In genomic region chr9:21804336-21804735, GRCh38 we compare ENCODE assay signal across 12 cellular contexts. TPM values are rescaled to one million over a fixed set of nuclear protein-coding genes. Genes with fewer than 3 reads are reported as not detected.
DNase-seq lines count a peak whose midpoint lies in the region; ATAC-seq and TF ChIP-seq lines count a peak whose summit lies in the region.
"Had no signal": no experiment of that assay in that cellular context is flagged by ENCODE, and none has a peak within 500 bp of the region (broad histone marks: within the 10 kb centered on the region; RNA-seq: fewer than 3 reads in every experiment).

No MANE protein-coding gene starts in this region.

- CTCF ChIA-PET in activated CD4-positive, alpha-beta T cell treated with anti-CD3 and anti-CD28 coated beads, Interleukin-2, amount 10 ng/mL, durations not matched to agents 7 days and 5 days (lab: Charles Lee), result no interaction called here
- CTCF ChIA-PET in OCI-LY7 (lab: Charles Lee; ENCODE audit: unreplicated experiment), result interaction anchor here (0.5 kb wide), 1 partner anchor 440 kb away, joined by 3 read pairs; no protein-coding TSS in a partner anchor

- peak overlapping the region; percentile 97 for H3K4me3 ChIP-seq in OCI-LY7 (ENCODE audit: low read depth, low read length, poor library complexity, severe bottlenecking)
- peak overlapping the region; percentile 86 for H3K4me3 ChIP-seq in endodermal cell (ENCODE audit: low read length)
- no peak overlapping the region for H3K4me3 ChIP-seq in trophoblast cell (ENCODE audit: low read depth, low read length)

- no peaks in the 10 kb centered on the region for H3K9me2 ChIP-seq in OCI-LY7 (ENCODE audit: insufficient read depth, low read length)

- H3K36me3 ChIP-seq in OCI-LY7 (ENCODE audit: insufficient read depth, low read length) (peaks cover 62% of the 10 kb centered on the region), endodermal cell (ENCODE audit: control insufficient read depth, insufficient read depth, low read length) (peaks cover 43% of the 10 kb centered on the region), trophoblast cell (ENCODE audit: control insufficient read depth in 1 of 2, insufficient read depth in 2 of 2, low read length in 2 of 2) (peaks cover 2 to 17% of the 10 kb centered on the region in 2 experiments)

- POLR2A ChIA-PET in activated CD4-positive, alpha-beta T cell treated with anti-CD3 and anti-CD28 coated beads, Interleukin-2, amount 10 ng/mL, durations not matched to agents 7 days and 5 days (lab: Charles Lee), result no interaction called here
- POLR2A ChIA-PET in OCI-LY7 (lab: Charles Lee), result no interaction called here

- H3K4ac ChIP-seq in trophoblast cell (ENCODE audit: low read depth, low read length), result peak overlapping the region; percentile 92

- H3K9ac ChIP-seq in endodermal cell (ENCODE audit: extremely low read depth, low read length, poor library complexity, severe bottlenecking), result peak overlapping the region; percentile 66
- no peak overlapping the region for H3K9ac ChIP-seq in trophoblast cell (ENCODE audit: low read length)

- H4K12ac ChIP-seq in trophoblast cell (ENCODE audit: low read depth, low read length), result no peak overlapping the region

- peaks cover 17% of the 10 kb centered on the region for H3K79me1 ChIP-seq in trophoblast cell (ENCODE audit: low read length)

- H4K20me1 ChIP-seq in OCI-LY7 (ENCODE audit: insufficient read depth, low read length), result peaks cover 37% of the 10 kb centered on the region

- peaks cover 30% of the 10 kb centered on the region for H3K36me3 Mint-ChIP-seq in activated CD4-positive, alpha-beta T cell treated with anti-CD3 and anti-CD28 coated beads, Interleukin-2, amount 10 ng/mL, durations not matched to agents 7 days and 5 days (ENCODE audit: low read depth)
- H3K36me3 Mint-ChIP-seq in endodermal cell (ENCODE audit: low read depth), result peaks cover 35% of the 10 kb centered on the region

- intact Hi-C loops in OCI-LY7 (cut with micrococcal nuclease; ENCODE audit: unreplicated experiment), result loop anchor here (10.0 kb wide), 1 partner anchor 710 kb away; no protein-coding TSS in a partner anchor

- no peak overlapping the region for H2BK120ac ChIP-seq in trophoblast cell (ENCODE audit: insufficient read depth, low read length, poor library complexity)

- H3K79me2 ChIP-seq in OCI-LY7 (ENCODE audit: insufficient read depth, low read depth, low read length), result peaks cover 68% of the 10 kb centered on the region
- peaks cover 23% of the 10 kb centered on the region for H3K79me2 ChIP-seq in trophoblast cell (ENCODE audit: control insufficient read depth, insufficient read depth, low read length, poor library complexity)

- H3K27me3 ChIP-seq in endodermal cell (ENCODE audit: control insufficient read depth, insufficient read depth, low read length, poor library complexity, severe bottlenecking) (peaks cover 17% of the 10 kb centered on the region), trophoblast cell (ENCODE audit: insufficient read depth, low read length) (no peaks in the 10 kb centered on the region)

- H3K4me3 Mint-ChIP-seq in activated CD4-positive, alpha-beta T cell treated with anti-CD3 and anti-CD28 coated beads, Interleukin-2, amount 10 ng/mL, durations not matched to agents 7 days and 5 days, result peak overlapping the region; percentile 99
- H3K4me3 Mint-ChIP-seq in endodermal cell, result peak overlapping the region; percentile 98

- H2BK12ac ChIP-seq in trophoblast cell (ENCODE audit: low read length), result no peak overlapping the region

- no peak for DNase-seq in activated CD4-positive, alpha-beta T cell treated with anti-CD3 and anti-CD28 coated beads, Interleukin-2, amount 10 ng/mL, durations not matched to agents 7 days and 5 days
- no peak for DNase-seq in activated CD4-positive, alpha-beta T cell treated with anti-CD3 and anti-CD28 coated beads, Interleukin-2, amount 50 U/mL, for 4 hours
- DNase-seq in OCI-LY7 (ENCODE audit: low spot score), result no peak
- no peak for DNase-seq in endodermal cell
- DNase-seq in trophoblast cell, result no peak
- no peak for DNase-seq in NCI-H2029 (lab: John Stamatoyannopoulos, UW)
- no peak for DNase-seq in D341Med (ENCODE audit: low spot score)
- DNase-seq: ACHN; activated CD8-positive, alpha-beta memory T cell treated with anti-CD3 and anti-CD28 coated beads for 24 hours; islet precursor cell; NCI-H1092 had no signal

- H3K9me3 Mint-ChIP-seq in activated CD4-positive, alpha-beta T cell treated with anti-CD3 and anti-CD28 coated beads, Interleukin-2, amount 10 ng/mL, durations not matched to agents 7 days and 5 days, result no peaks in the 10 kb centered on the region
- H3K9me3 Mint-ChIP-seq in endodermal cell, result no peaks in the 10 kb centered on the region

- H3K14ac ChIP-seq in trophoblast cell (ENCODE audit: low read length), result no peak overlapping the region

- no peak overlapping the region for H2BK5ac ChIP-seq in trophoblast cell (ENCODE audit: low read depth, low read length, poor library complexity)

- H3K4me1 ChIP-seq in OCI-LY7 (ENCODE audit: insufficient read depth, low read length, poor library complexity, severe bottlenecking) (peaks cover 50% of the 10 kb centered on the region), endodermal cell (ENCODE audit: control insufficient read depth, insufficient read depth, low read length) (peaks cover 4% of the 10 kb centered on the region), trophoblast cell (ENCODE audit: control insufficient read depth in 1 of 2, insufficient read depth in 2 of 2, low read length in 2 of 2) (peaks cover 4 to 14% of the 10 kb centered on the region in 2 experiments)

- H3K9me3 ChIP-seq in OCI-LY7 (ENCODE audit: low read length) (no peaks in the 10 kb centered on the region), endodermal cell (ENCODE audit: control insufficient read depth, low read length) (no peaks in the 10 kb centered on the region), trophoblast cell (ENCODE audit: insufficient read depth, low read depth, low read length) (no peaks in the 10 kb centered on the region)

- no peak overlapping the region for H3K18ac ChIP-seq in trophoblast cell (ENCODE audit: low read length)

- TF ChIP-seq CTCF in OCI-LY7 (conservative IDR thresholded peaks at IDR 0.05; ENCODE audit: low read length), result no peak
- no peak for TF ChIP-seq CTCF in endodermal cell (conservative IDR thresholded peaks at IDR 0.05)

- H3K27me3 Mint-ChIP-seq in activated CD4-positive, alpha-beta T cell treated with anti-CD3 and anti-CD28 coated beads, Interleukin-2, amount 10 ng/mL, durations not matched to agents 7 days and 5 days, result peaks cover 8% of the 10 kb centered on the region
- peaks cover 24% of the 10 kb centered on the region for H3K27me3 Mint-ChIP-seq in endodermal cell (ENCODE audit: insufficient read depth)

- no peak overlapping the region for H2AK5ac ChIP-seq in trophoblast cell (ENCODE audit: low read length)

- H3K27ac ChIP-seq in OCI-LY7 (ENCODE audit: low read depth, low read length, poor library complexity, severe bottlenecking) (no peak overlapping the region), endodermal cell (ENCODE audit: low read depth, low read length) (no peak overlapping the region), trophoblast cell (ENCODE audit: low read depth, low read length) (no peak overlapping the region)

- H4K91ac ChIP-seq in trophoblast cell (ENCODE audit: low read depth, low read length), result no peak overlapping the region

- H3K4me2 ChIP-seq in OCI-LY7 (ENCODE audit: low read length) (peak overlapping the region; percentile 87), trophoblast cell (ENCODE audit: low read length) (peak overlapping the region; percentile 33)

- H2AFZ ChIP-seq in OCI-LY7 (ENCODE audit: low read length) (no peak overlapping the region), trophoblast cell (ENCODE audit: insufficient read depth, low read length, poor library complexity) (no peak overlapping the region)

- WGBS in endodermal cell (ENCODE audit: insufficient coverage in 1 of 2, insufficient read length in 1 of 2), 2 experiments, result 90 to 93% methylated on average over 2 of the region's 2 CpGs
- no CpG with 5 or more reads among the region's 2 CpGs for WGBS in trophoblast cell (ENCODE audit: extremely low coverage, insufficient coverage, insufficient read length)

- no peak overlapping the region for H3K23ac ChIP-seq in trophoblast cell (ENCODE audit: low read length)

- no peak overlapping the region for H3K27ac Mint-ChIP-seq in activated CD4-positive, alpha-beta T cell treated with anti-CD3 and anti-CD28 coated beads, Interleukin-2, amount 10 ng/mL, durations not matched to agents 7 days and 5 days
- H3K27ac Mint-ChIP-seq in endodermal cell, result no peak overlapping the region

- peaks cover 47% of the 10 kb centered on the region for H3K4me1 Mint-ChIP-seq in activated CD4-positive, alpha-beta T cell treated with anti-CD3 and anti-CD28 coated beads, Interleukin-2, amount 10 ng/mL, durations not matched to agents 7 days and 5 days
- peaks cover 33% of the 10 kb centered on the region for H3K4me1 Mint-ChIP-seq in endodermal cell

- H4K8ac ChIP-seq in trophoblast cell (ENCODE audit: low read depth, low read length), result no peak overlapping the region

- no peak for ATAC-seq in GM18909 (IDR thresholded peaks at IDR 0.05; ENCODE audit: poor library complexity, unreplicated experiment)

- BruUV-seq in OCI-LY7 (replicated peaks; lab: Mats Ljungman, UMichigan), result no TSS peak

RNA-seq across cellular contexts. Expression of gene MTAP, which starts 1.9 kb away (rescaled TPM):
- 10 to 100 TPM; 51.8 to 57.4 TPM for total RNA-seq in activated CD4-positive, alpha-beta T cell treated with anti-CD3 and anti-CD28 coated beads, Interleukin-2, amount 10 ng/mL, durations not matched to agents 7 days and 5 days
- total RNA-seq in OCI-LY7 (2014; rRNA removed; shearing (Covaris generic)), result 41.6 and 50.4 TPM in 2 replicates
- total RNA-seq in OCI-LY7 (2022) (101 and 105 TPM in 2 replicates), endodermal cell (10 to 100 TPM; 81.0 to 99.0 TPM)
- 35.0 TPM for polyA plus RNA-seq in endodermal cell (2013, experiment 1 of 2)
- 31.5 TPM for polyA plus RNA-seq in endodermal cell (2013, experiment 2 of 2)
- 37.1 and 37.8 TPM in 2 replicates for polyA plus RNA-seq in trophoblast cell (2013)
